4 cellular contexts compared by ENCODE assay signal in the genomic region with DNA sequence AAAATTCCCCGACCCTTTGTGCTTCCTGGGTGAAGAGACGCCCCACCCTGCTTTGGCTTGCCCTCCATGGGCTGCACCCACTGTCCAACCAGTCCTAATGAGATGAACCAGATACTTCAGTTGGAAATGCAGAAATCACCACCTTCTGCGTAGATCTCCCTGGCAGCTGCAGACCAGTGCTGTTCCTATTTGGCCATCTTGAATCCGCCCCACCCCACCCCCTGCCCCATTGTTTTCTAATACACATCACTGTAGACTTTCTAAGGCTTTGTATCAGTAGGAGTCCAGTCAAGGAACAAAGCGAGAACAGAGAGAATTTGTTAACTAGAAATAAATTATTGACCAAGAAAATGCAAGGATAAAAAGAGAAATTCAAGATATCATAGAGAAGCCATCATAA.
"Had no signal": no experiment of that assay in that cellular context is flagged by ENCODE, and none has a peak within 500 bp of the region (broad histone marks: within the 10 kb centered on the region; RNA-seq: fewer than 3 reads in every experiment).

No MANE protein-coding gene starts in this region.

- H3K27me3 Mint-ChIP-seq: IgD-negative memory B cell had no signal

- H3K27ac ChIP-seq: GM23248 had no signal

- H3K27ac Mint-ChIP-seq: IgD-negative memory B cell had no signal

- H3K9ac ChIP-seq: GM23248 had no signal

- H3K36me3 Mint-ChIP-seq: IgD-negative memory B cell had no signal

- H2AFZ ChIP-seq: GM23248 had no signal

- DNase-seq: GM23248, H9, HCEC 1CT had no signal

- H3K4me3 Mint-ChIP-seq: H9, IgD-negative memory B cell had no signal

- H3K4me1 Mint-ChIP-seq: IgD-negative memory B cell had no signal

- H3K4me3 ChIP-seq: GM23248 had no signal
